In genomic region chr2:30405266-30405592, GRCh38 we compare ENCODE assay signal across 16 cellular contexts.
"Had no signal": no experiment of that assay in that cellular context is flagged by ENCODE, and none has a peak within 500 bp of the region (broad histone marks: within the 10 kb centered on the region; RNA-seq: fewer than 3 reads in every experiment).

No MANE protein-coding gene starts in this region.

- H3K27me3 Mint-ChIP-seq: activated CD4-positive, alpha-beta memory T cell treated with anti-CD3 and anti-CD28 coated beads, Interleukin-2, amount 10 ng/mL, durations not matched to agents 7 days and 5 days; activated naive CD4-positive, alpha-beta T cell treated with anti-CD3 and anti-CD28 coated beads, Interleukin-2, amount 50 U/mL, for 24 hours; effector memory CD8-positive, alpha-beta T cell had no signal

- H3K4me3 Mint-ChIP-seq: activated CD4-positive, alpha-beta memory T cell treated with anti-CD3 and anti-CD28 coated beads, Interleukin-2, amount 10 ng/mL, durations not matched to agents 7 days and 5 days; activated naive CD4-positive, alpha-beta T cell treated with anti-CD3 and anti-CD28 coated beads, Interleukin-2, amount 50 U/mL, for 24 hours; effector memory CD8-positive, alpha-beta T cell; neural crest cell had no signal

- H3K9me3 ChIP-seq: adrenal gland, left lung, ovary, thoracic aorta, vagina had no signal

- DNase-seq: activated CD4-positive, alpha-beta memory T cell treated with anti-CD3 and anti-CD28 coated beads, Interleukin-2, amount 10 ng/mL, durations not matched to agents 7 days and 5 days; activated CD4-positive, CD25-positive, alpha-beta regulatory T cell treated with anti-CD3 and anti-CD28 coated beads, Interleukin-2, amount 50 U/mL, for 72 hours; activated effector memory CD4-positive, alpha-beta T cell treated with anti-CD3 and anti-CD28 coated beads, Interleukin-2, amount 50 U/mL, for 16 hours; activated T-cell treated with anti-CD3 and anti-CD28 coated beads, Interleukin-2, amount 50 U/mL, for 48 hours; dermis blood vessel endothelial cell; effector memory CD8-positive, alpha-beta T cell; foreskin melanocyte; left lung; stimulated activated CD4-positive, alpha-beta T cell treated with anti-CD3 and anti-CD28 coated beads, Interleukin-1b, Interleukin-23, amount 100 ng/mL, for 48 hours; T1000 had no signal

- ATAC-seq: effector memory CD8-positive, alpha-beta T cell had no signal

- H3K36me3 Mint-ChIP-seq: activated naive CD4-positive, alpha-beta T cell treated with anti-CD3 and anti-CD28 coated beads, Interleukin-2, amount 50 U/mL, for 24 hours had no signal

- H3K9me3 Mint-ChIP-seq: activated CD4-positive, alpha-beta memory T cell treated with anti-CD3 and anti-CD28 coated beads, Interleukin-2, amount 10 ng/mL, durations not matched to agents 7 days and 5 days; activated naive CD4-positive, alpha-beta T cell treated with anti-CD3 and anti-CD28 coated beads, Interleukin-2, amount 50 U/mL, for 24 hours; effector memory CD8-positive, alpha-beta T cell; neural crest cell had no signal

- H3K36me3 ChIP-seq: adrenal gland, left lung, ovary, thoracic aorta, vagina had no signal

- H3K4me3 ChIP-seq: adrenal gland, left lung, ovary, thoracic aorta, vagina had no signal

- H3K27ac ChIP-seq: thoracic aorta had no signal

- H3K27me3 ChIP-seq: adrenal gland, left lung, ovary, vagina had no signal

- H3K27ac Mint-ChIP-seq: activated CD4-positive, alpha-beta memory T cell treated with anti-CD3 and anti-CD28 coated beads, Interleukin-2, amount 10 ng/mL, durations not matched to agents 7 days and 5 days; activated naive CD4-positive, alpha-beta T cell treated with anti-CD3 and anti-CD28 coated beads, Interleukin-2, amount 50 U/mL, for 24 hours; effector memory CD8-positive, alpha-beta T cell had no signal
